Comparison of ENCODE assay signal across 2 cellular contexts in the genomic region with DNA sequence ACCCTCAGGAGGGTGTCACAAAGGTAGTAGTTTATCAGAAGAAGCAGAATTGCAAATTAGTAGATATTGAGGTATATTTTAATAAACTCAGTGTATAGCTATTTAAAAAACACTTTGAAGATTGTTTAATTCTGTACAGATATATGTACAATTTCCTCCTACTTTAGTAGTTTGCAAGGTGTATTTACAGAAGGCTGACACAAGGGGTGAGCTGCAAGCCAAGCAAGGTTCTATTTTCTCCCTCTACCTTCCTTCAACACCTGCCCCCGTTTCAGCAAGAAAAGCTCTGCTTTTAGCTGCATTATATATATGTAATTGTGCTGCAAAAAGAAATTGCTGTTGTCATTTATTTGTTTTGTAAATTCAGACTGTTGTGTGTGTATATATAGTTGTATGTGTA.
TF ChIP-seq lines count a peak whose summit lies in the region.

No MANE protein-coding gene starts in this region.

TF ChIP-seq in HCT116, 20 proteins besides CTCF, POLR2A, EP300 and RAD21:
- TF ChIP-seq, protein P1, sequence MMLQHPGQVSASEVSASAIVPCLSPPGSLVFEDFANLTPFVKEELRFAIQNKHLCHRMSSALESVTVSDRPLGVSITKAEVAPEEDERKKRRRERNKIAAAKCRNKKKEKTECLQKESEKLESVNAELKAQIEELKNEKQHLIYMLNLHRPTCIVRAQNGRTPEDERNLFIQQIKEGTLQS (IDR thresholded peaks at IDR 0.05) = no peak
- TF ChIP-seq, protein P2, sequence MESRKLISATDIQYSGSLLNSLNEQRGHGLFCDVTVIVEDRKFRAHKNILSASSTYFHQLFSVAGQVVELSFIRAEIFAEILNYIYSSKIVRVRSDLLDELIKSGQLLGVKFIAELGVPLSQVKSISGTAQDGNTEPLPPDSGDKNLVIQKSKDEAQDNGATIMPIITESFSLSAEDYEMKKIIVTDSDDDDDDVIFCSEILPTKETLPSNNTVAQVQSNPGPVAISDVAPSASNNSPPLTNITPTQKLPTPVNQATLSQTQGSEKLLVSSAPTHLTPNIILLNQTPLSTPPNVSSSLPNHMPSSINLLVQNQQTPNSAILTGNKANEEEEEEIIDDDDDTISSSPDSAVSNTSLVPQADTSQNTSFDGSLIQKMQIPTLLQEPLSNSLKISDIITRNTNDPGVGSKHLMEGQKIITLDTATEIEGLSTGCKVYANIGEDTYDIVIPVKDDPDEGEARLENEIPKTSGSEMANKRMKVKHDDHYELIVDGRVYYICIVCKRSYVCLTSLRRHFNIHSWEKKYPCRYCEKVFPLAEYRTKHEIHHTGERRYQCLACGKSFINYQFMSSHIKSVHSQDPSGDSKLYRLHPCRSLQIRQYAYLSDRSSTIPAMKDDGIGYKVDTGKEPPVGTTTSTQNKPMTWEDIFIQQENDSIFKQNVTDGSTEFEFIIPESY (IDR thresholded peaks at IDR 0.05; ENCODE audit: extremely low read depth, insufficient replicate concordance, low read length) = no peak
- TF ChIP-seq POLR2AphosphoS5 (IDR thresholded peaks at IDR 0.05; ENCODE audit: low read depth, low read length) (no peak), SRF (IDR thresholded peaks at IDR 0.05; ENCODE audit: low read depth) (no peak), EZH2 (IDR thresholded peaks at IDR 0.05) (no peak), ZFX (IDR thresholded peaks at IDR 0.05) (no peak), FOSL1 (IDR thresholded peaks at IDR 0.05; ENCODE audit: low read depth) (no peak), YY1 (IDR thresholded peaks at IDR 0.05; ENCODE audit: extremely low read depth, insufficient replicate concordance, low read depth, low read length) (no peak), JUND (IDR thresholded peaks at IDR 0.05) (no peak)
- TF ChIP-seq, protein P3, sequence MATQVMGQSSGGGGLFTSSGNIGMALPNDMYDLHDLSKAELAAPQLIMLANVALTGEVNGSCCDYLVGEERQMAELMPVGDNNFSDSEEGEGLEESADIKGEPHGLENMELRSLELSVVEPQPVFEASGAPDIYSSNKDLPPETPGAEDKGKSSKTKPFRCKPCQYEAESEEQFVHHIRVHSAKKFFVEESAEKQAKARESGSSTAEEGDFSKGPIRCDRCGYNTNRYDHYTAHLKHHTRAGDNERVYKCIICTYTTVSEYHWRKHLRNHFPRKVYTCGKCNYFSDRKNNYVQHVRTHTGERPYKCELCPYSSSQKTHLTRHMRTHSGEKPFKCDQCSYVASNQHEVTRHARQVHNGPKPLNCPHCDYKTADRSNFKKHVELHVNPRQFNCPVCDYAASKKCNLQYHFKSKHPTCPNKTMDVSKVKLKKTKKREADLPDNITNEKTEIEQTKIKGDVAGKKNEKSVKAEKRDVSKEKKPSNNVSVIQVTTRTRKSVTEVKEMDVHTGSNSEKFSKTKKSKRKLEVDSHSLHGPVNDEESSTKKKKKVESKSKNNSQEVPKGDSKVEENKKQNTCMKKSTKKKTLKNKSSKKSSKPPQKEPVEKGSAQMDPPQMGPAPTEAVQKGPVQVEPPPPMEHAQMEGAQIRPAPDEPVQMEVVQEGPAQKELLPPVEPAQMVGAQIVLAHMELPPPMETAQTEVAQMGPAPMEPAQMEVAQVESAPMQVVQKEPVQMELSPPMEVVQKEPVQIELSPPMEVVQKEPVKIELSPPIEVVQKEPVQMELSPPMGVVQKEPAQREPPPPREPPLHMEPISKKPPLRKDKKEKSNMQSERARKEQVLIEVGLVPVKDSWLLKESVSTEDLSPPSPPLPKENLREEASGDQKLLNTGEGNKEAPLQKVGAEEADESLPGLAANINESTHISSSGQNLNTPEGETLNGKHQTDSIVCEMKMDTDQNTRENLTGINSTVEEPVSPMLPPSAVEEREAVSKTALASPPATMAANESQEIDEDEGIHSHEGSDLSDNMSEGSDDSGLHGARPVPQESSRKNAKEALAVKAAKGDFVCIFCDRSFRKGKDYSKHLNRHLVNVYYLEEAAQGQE (IDR thresholded peaks at IDR 0.05; ENCODE audit: low read depth) = no peak

TF ChIP-seq in H1, 55 proteins besides CTCF, POLR2A, EP300 and RAD21:
- TF ChIP-seq FOSL1 (IDR thresholded peaks at IDR 0.05; ENCODE audit: insufficient read depth, low read depth, low read length) (no peak), RBBP5 (IDR thresholded peaks at IDR 0.05; ENCODE audit: borderline replicate concordance, low read depth, low read length) (no peak), SIN3A (conservative IDR thresholded peaks at IDR 0.05 in 1 of 2, IDR thresholded peaks at IDR 0.05 in 1 of 2; ENCODE audit: low read depth in 1 of 2, low read length in 2 of 2) (no peak), KDM4A (IDR thresholded peaks at IDR 0.05; ENCODE audit: low read depth, low read length, severe bottlenecking) (no peak), CTBP2 (IDR thresholded peaks at IDR 0.05; ENCODE audit: borderline replicate concordance, insufficient read depth, insufficient read length, low read length) (no peak), NANOG (IDR thresholded peaks at IDR 0.05; ENCODE audit: insufficient read depth, low read depth, low read length, poor library complexity, severe bottlenecking) (no peak), TCF12 (IDR thresholded peaks at IDR 0.05; ENCODE audit: low read depth, low read length) (no peak), SIX5 (IDR thresholded peaks at IDR 0.05; ENCODE audit: low read depth, low read length) (no peak), NRF1 (IDR thresholded peaks at IDR 0.05; ENCODE audit: low read depth, low read length) (no peak)
- TF ChIP-seq, protein P4, sequence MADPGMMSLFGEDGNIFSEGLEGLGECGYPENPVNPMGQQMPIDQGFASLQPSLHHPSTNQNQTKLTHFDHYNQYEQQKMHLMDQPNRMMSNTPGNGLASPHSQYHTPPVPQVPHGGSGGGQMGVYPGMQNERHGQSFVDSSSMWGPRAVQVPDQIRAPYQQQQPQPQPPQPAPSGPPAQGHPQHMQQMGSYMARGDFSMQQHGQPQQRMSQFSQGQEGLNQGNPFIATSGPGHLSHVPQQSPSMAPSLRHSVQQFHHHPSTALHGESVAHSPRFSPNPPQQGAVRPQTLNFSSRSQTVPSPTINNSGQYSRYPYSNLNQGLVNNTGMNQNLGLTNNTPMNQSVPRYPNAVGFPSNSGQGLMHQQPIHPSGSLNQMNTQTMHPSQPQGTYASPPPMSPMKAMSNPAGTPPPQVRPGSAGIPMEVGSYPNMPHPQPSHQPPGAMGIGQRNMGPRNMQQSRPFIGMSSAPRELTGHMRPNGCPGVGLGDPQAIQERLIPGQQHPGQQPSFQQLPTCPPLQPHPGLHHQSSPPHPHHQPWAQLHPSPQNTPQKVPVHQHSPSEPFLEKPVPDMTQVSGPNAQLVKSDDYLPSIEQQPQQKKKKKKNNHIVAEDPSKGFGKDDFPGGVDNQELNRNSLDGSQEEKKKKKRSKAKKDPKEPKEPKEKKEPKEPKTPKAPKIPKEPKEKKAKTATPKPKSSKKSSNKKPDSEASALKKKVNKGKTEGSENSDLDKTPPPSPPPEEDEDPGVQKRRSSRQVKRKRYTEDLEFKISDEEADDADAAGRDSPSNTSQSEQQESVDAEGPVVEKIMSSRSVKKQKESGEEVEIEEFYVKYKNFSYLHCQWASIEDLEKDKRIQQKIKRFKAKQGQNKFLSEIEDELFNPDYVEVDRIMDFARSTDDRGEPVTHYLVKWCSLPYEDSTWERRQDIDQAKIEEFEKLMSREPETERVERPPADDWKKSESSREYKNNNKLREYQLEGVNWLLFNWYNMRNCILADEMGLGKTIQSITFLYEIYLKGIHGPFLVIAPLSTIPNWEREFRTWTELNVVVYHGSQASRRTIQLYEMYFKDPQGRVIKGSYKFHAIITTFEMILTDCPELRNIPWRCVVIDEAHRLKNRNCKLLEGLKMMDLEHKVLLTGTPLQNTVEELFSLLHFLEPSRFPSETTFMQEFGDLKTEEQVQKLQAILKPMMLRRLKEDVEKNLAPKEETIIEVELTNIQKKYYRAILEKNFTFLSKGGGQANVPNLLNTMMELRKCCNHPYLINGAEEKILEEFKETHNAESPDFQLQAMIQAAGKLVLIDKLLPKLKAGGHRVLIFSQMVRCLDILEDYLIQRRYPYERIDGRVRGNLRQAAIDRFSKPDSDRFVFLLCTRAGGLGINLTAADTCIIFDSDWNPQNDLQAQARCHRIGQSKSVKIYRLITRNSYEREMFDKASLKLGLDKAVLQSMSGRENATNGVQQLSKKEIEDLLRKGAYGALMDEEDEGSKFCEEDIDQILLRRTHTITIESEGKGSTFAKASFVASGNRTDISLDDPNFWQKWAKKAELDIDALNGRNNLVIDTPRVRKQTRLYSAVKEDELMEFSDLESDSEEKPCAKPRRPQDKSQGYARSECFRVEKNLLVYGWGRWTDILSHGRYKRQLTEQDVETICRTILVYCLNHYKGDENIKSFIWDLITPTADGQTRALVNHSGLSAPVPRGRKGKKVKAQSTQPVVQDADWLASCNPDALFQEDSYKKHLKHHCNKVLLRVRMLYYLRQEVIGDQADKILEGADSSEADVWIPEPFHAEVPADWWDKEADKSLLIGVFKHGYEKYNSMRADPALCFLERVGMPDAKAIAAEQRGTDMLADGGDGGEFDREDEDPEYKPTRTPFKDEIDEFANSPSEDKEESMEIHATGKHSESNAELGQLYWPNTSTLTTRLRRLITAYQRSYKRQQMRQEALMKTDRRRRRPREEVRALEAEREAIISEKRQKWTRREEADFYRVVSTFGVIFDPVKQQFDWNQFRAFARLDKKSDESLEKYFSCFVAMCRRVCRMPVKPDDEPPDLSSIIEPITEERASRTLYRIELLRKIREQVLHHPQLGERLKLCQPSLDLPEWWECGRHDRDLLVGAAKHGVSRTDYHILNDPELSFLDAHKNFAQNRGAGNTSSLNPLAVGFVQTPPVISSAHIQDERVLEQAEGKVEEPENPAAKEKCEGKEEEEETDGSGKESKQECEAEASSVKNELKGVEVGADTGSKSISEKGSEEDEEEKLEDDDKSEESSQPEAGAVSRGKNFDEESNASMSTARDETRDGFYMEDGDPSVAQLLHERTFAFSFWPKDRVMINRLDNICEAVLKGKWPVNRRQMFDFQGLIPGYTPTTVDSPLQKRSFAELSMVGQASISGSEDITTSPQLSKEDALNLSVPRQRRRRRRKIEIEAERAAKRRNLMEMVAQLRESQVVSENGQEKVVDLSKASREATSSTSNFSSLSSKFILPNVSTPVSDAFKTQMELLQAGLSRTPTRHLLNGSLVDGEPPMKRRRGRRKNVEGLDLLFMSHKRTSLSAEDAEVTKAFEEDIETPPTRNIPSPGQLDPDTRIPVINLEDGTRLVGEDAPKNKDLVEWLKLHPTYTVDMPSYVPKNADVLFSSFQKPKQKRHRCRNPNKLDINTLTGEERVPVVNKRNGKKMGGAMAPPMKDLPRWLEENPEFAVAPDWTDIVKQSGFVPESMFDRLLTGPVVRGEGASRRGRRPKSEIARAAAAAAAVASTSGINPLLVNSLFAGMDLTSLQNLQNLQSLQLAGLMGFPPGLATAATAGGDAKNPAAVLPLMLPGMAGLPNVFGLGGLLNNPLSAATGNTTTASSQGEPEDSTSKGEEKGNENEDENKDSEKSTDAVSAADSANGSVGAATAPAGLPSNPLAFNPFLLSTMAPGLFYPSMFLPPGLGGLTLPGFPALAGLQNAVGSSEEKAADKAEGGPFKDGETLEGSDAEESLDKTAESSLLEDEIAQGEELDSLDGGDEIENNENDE (IDR thresholded peaks at IDR 0.05; ENCODE audit: insufficient replicate concordance, low read length) = no peak
